11 cellular contexts compared by ENCODE assay signal in genomic region chr1:1437033-1437903, GRCh38. TPM values are rescaled to one million over a fixed set of nuclear protein-coding genes. Genes with fewer than 3 reads are reported as not detected.
A peak's percentile ranks its signal among the peaks of the same experiment; 100 is the strongest.
DNase-seq lines count a peak whose midpoint lies in the region; ATAC-seq and TF ChIP-seq lines count a peak whose summit lies in the region.
"Had no signal": no experiment of that assay in that cellular context is flagged by ENCODE, and none has a peak within 500 bp of the region (broad histone marks: within the 10 kb centered on the region; RNA-seq: fewer than 3 reads in every experiment).

No MANE protein-coding gene starts in this region.

- H3K27me3 ChIP-seq in GM23338 (ENCODE audit: insufficient read depth) (no peaks in the 10 kb centered on the region), psoas muscle (ENCODE audit: insufficient read depth in 3 of 3, low read length in 2 of 3) (peaks cover 0 to 8% (median 0%) of the 10 kb centered on the region in 3 donors)

- H3K36me3 ChIP-seq in GM23338 (ENCODE audit: insufficient read depth) (no peaks in the 10 kb centered on the region), psoas muscle (ENCODE audit: insufficient read depth in 1 of 2, low read depth in 1 of 2) (no peaks in the 10 kb centered on the region)

- H3K27ac Mint-ChIP-seq in GM23338 (no peak overlapping the region), HFFc6 (no peak overlapping the region)
- no peak overlapping the region for H3K27ac Mint-ChIP-seq in stimulated activated naive B cell treated with anti-CD40 and anti-IgM and Interleukin-4, amounts not matched to agents 10 μg/mL and 1 μg/mL and 100 μg/mL, for 72 hours

- WGBS in psoas muscle, 3 donors: 46 to 59% (median 57%) methylated on average over 30 to 31 of the region's 31 CpGs

- DNase-seq in GM23338 (ENCODE audit: low spot score) (no peak), cerebellum (ENCODE audit: low spot score) (peak; percentile 5), psoas muscle (no peak), HFFc6 (no peak), SKM-1 treated with dmso at 0.1 percent for 144 hours (lab: John Stamatoyannopoulos, UW; ENCODE audit: unreplicated experiment) (no peak)
- DNase-seq in stimulated activated naive B cell treated with anti-CD40 and anti-IgM and Interleukin-4, amounts not matched to agents 10 μg/mL and 1 μg/mL and 100 μg/mL, for 72 hours: no peak
- DNase-seq: activated CD4-positive, CD25-positive, alpha-beta regulatory T cell; activated gamma-delta T cell treated with Interleukin-2 at 50 U/mL for 16 hours; cortex of kidney; NCI-H1694 had no signal

- peak overlapping the region; percentile 83; the same call in 1 of the 3 replicates for H3K4me3 Mint-ChIP-seq in GM23338
- no peak overlapping the region for H3K4me3 Mint-ChIP-seq in HFFc6
- peak overlapping the region in 1 of 2 donors; percentile 43 for H3K4me3 Mint-ChIP-seq in stimulated activated naive B cell treated with anti-CD40 and anti-IgM and Interleukin-4, amounts not matched to agents 10 μg/mL and 1 μg/mL and 100 μg/mL, for 72 hours

- ATAC-seq in GM23338 (no peak), psoas muscle (no peak)
- no peak for ATAC-seq in stimulated activated naive B cell treated with anti-CD40 and anti-IgM and Interleukin-4, amounts not matched to agents 10 μg/mL and 1 μg/mL and 100 μg/mL, for 72 hours (replicated peaks)

- H3K79me2 ChIP-seq in GM23338 (replicated peaks; ENCODE audit: insufficient read depth): 0 out of 2 replicates have a peak, but pooled peaks cover 2% of the 10 kb centered on the region

- H3F3A ChIP-seq in GM23338 (replicated peaks; ENCODE audit: low read depth): peaks cover 17% of the 10 kb centered on the region

- H3K9me3 Mint-ChIP-seq in GM23338 (no peaks in the 10 kb centered on the region), HFFc6 (no peaks in the 10 kb centered on the region)
- no peaks in the 10 kb centered on the region for H3K9me3 Mint-ChIP-seq in stimulated activated naive B cell treated with anti-CD40 and anti-IgM and Interleukin-4, amounts not matched to agents 10 μg/mL and 1 μg/mL and 100 μg/mL, for 72 hours

- TF ChIP-seq CTCF in GM23338 (conservative IDR thresholded peaks at IDR 0.05; ENCODE audit: low read depth in 2 of 2): no peak
- no peak for TF ChIP-seq CTCF in psoas muscle (IDR thresholded peaks at IDR 0.05)
- no peak for TF ChIP-seq CTCF in HFFc6 (IDR thresholded peaks at IDR 0.05)

- no peak overlapping the region for H2AFZ ChIP-seq in GM23338

- intact Hi-C loops in psoas muscle (cut with DNase I): no loop called here

- no peak overlapping the region for H3K4me2 ChIP-seq in GM23338

- peaks cover 21% of the 10 kb centered on the region for H3K4me1 Mint-ChIP-seq in GM23338
- no peaks in the 10 kb centered on the region for H3K4me1 Mint-ChIP-seq in HFFc6 (ENCODE audit: low read depth)
- peaks cover 20 to 42% of the 10 kb centered on the region in 2 donors for H3K4me1 Mint-ChIP-seq in stimulated activated naive B cell treated with anti-CD40 and anti-IgM and Interleukin-4, amounts not matched to agents 10 μg/mL and 1 μg/mL and 100 μg/mL, for 72 hours

- H3K4me3 ChIP-seq in GM23338: no peak overlapping the region
- peak overlapping the region; percentile 65 for H3K4me3 ChIP-seq in psoas muscle

- H3K27me3 Mint-ChIP-seq in GM23338 (ENCODE audit: insufficient read depth, low read depth, poor library complexity) (peaks cover 12% of the 10 kb centered on the region), HFFc6 (ENCODE audit: insufficient read depth) (peaks cover 4% of the 10 kb centered on the region; the same call in 1 of the 2 replicates)
- H3K27me3 Mint-ChIP-seq in stimulated activated naive B cell treated with anti-CD40 and anti-IgM and Interleukin-4, amounts not matched to agents 10 μg/mL and 1 μg/mL and 100 μg/mL, for 72 hours: peaks cover 18 to 57% of the 10 kb centered on the region in 2 donors

- H3K4me1 ChIP-seq in GM23338 (ENCODE audit: insufficient read depth) (peaks cover 26% of the 10 kb centered on the region), psoas muscle (peaks cover 19% of the 10 kb centered on the region)

- H4K20me1 ChIP-seq in GM23338 (replicated peaks; ENCODE audit: insufficient read depth): no peaks in the 10 kb centered on the region

- no peaks in the 10 kb centered on the region for H3K9me3 ChIP-seq in psoas muscle

- H3K27ac ChIP-seq in GM23338 (ENCODE audit: low read depth) (no peak overlapping the region), psoas muscle (no peak overlapping the region)

- no peaks in the 10 kb centered on the region for H3K9me2 ChIP-seq in GM23338 (ENCODE audit: insufficient read depth)

- peaks cover 4% of the 10 kb centered on the region; the same call in 2 of the 3 replicates for H3K36me3 Mint-ChIP-seq in GM23338 (ENCODE audit: low read depth)
- H3K36me3 Mint-ChIP-seq in HFFc6 (ENCODE audit: low read depth): no peaks in the 10 kb centered on the region
- H3K36me3 Mint-ChIP-seq in stimulated activated naive B cell treated with anti-CD40 and anti-IgM and Interleukin-4, amounts not matched to agents 10 μg/mL and 1 μg/mL and 100 μg/mL, for 72 hours: no peaks in the 10 kb centered on the region

TF ChIP-seq in GM23338, 12 proteins besides CTCF, POLR2A, EP300 and RAD21:
- TF ChIP-seq STAT1 (IDR thresholded peaks at IDR 0.05; ENCODE audit: unreplicated experiment) (no peak), EZH2 (IDR thresholded peaks at IDR 0.05; ENCODE audit: low read depth, unreplicated experiment) (no peak), ZNF331 (CRISPR knock-in tag; IDR thresholded peaks at IDR 0.05; ENCODE audit: low read depth) (no peak), JUNB (IDR thresholded peaks at IDR 0.05; ENCODE audit: unreplicated experiment) (no peak), ETS1 (IDR thresholded peaks at IDR 0.05) (no peak)

RNA-seq across cellular contexts. Expression of gene VWA1, which starts 1.8 kb away (rescaled TPM):
- total RNA-seq in GM23338 (2014; rRNA removed; shearing (Covaris generic)): 21.9 and 31.5 TPM in 2 replicates
- polyA plus RNA-seq in GM23338 (2016; fragmentation: Nextera tagmentation; extraction: Ambion mirVana) (7.2 and 7.9 TPM in 2 replicates), psoas muscle (1 to 10 TPM; 1.4 to 7.8 (median 4.1) TPM)
- total RNA-seq in cerebellum (7.8 TPM), psoas muscle (10 to 100 TPM in 3 of 4 donors, 1 to 10 TPM in 1; 4.5 to 25.3 (median 13.8) TPM)
- total RNA-seq in HFFc6 (2021; fragmentation: NEBNext Ultra II Directional; extraction: Animal tissue kit (Norgen Biotek cat#: 25700)): under 1 TPM in 5 of 6 experiments, not detected in 1; 0.12 to 0.33 (median 0.24) TPM

RNA-seq across cellular contexts. Expression of gene ATAD3C, which starts 12.2 kb away (rescaled TPM):
- total RNA-seq in GM23338 (2014; rRNA removed; shearing (Covaris generic)): 0.45 and 1.2 TPM in 2 replicates
- 1.1 and 1.3 TPM in 2 replicates for polyA plus RNA-seq in GM23338 (2016; fragmentation: Nextera tagmentation; extraction: Ambion mirVana)
- total RNA-seq in cerebellum: not detected
- total RNA-seq in psoas muscle: under 1 TPM; 0.47 to 0.99 (median 0.61) TPM
- under 1 TPM; 0.12 to 0.61 (median 0.13) TPM for polyA plus RNA-seq in psoas muscle
- total RNA-seq in HFFc6 (2021; fragmentation: NEBNext Ultra II Directional; extraction: Animal tissue kit (Norgen Biotek cat#: 25700)): under 1 TPM in 1 of 6 experiments, not detected in 5; 0.09 TPM
- total RNA-seq: RPMI7951 had no signal

RNA-seq across cellular contexts. Expression of gene ANKRD65, which starts 16.2 kb away (rescaled TPM):
- 1.7 and 1.8 TPM in 2 replicates for total RNA-seq in GM23338 (2014; rRNA removed; shearing (Covaris generic))
- polyA plus RNA-seq in GM23338 (2016; fragmentation: Nextera tagmentation; extraction: Ambion mirVana) (1.6 and 2.6 TPM in 2 replicates), psoas muscle (1 to 10 TPM; 1.1 to 2.9 (median 1.6) TPM)
- total RNA-seq in cerebellum (1.1 TPM), psoas muscle (1 to 10 TPM in 3 of 4 donors, under 1 TPM in 1; 0.77 to 5.4 (median 3.0) TPM)
- total RNA-seq in HFFc6 (2021; fragmentation: NEBNext Ultra II Directional; extraction: Animal tissue kit (Norgen Biotek cat#: 25700)): under 1 TPM in 2 of 6 experiments, not detected in 4; 0.14 TPM
- total RNA-seq: RPMI7951 had no signal

RNA-seq across cellular contexts. Expression of gene MRPL20, which starts 30.2 kb away (rescaled TPM):
- total RNA-seq in GM23338 (2014; rRNA removed; shearing (Covaris generic)): 158 and 173 TPM in 2 replicates
- polyA plus RNA-seq in GM23338 (2016; fragmentation: Nextera tagmentation; extraction: Ambion mirVana): 319 and 344 TPM in 2 replicates
- 31.9 TPM for total RNA-seq in cerebellum
- total RNA-seq in psoas muscle: 100 to 1,000 TPM; 114 to 159 (median 143) TPM
- 100 to 1,000 TPM; 211 to 308 (median 255) TPM for polyA plus RNA-seq in psoas muscle
- total RNA-seq in HFFc6 (2021; fragmentation: NEBNext Ultra II Directional; extraction: Animal tissue kit (Norgen Biotek cat#: 25700)): 100 to 1,000 TPM; 131 to 154 (median 141) TPM

RNA-seq across cellular contexts. Expression of gene ATAD3B, which starts 34.3 kb away (rescaled TPM):
- total RNA-seq in GM23338 (2014; rRNA removed; shearing (Covaris generic)): 61.4 and 63.4 TPM in 2 replicates
- polyA plus RNA-seq in GM23338 (2016; fragmentation: Nextera tagmentation; extraction: Ambion mirVana) (32.3 and 37.8 TPM in 2 replicates), psoas muscle (10 to 100 TPM in 2 of 3 donors, 1 to 10 TPM in 1; 9.6 to 19.4 (median 12.3) TPM)
- total RNA-seq in cerebellum (14.1 TPM), psoas muscle (10 to 100 TPM in 1 of 4 donors, 1 to 10 TPM in 3; 4.6 to 11.8 (median 9.0) TPM)
- total RNA-seq in HFFc6 (2021; fragmentation: NEBNext Ultra II Directional; extraction: Animal tissue kit (Norgen Biotek cat#: 25700)): 10 to 100 TPM; 21.0 to 24.8 (median 23.0) TPM
